In the genomic region with DNA sequence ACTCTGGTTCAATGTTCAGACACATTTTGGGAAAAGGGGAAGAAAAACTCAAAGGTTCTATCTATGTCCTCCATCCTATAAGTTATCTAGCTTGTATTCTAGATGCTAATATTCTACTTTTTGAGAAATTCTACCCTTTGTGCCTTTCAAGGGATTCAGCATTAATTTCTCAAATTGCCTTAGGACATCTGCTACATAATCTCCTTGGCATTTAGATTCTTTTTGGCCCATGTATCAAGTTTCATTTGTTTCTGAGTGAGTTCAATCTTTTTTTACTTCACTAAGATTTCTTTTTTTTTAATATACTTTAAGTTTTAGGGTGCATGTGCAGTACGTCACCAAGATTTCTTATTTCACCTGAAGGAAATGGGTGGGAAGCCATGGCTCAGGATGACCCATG, we compare ENCODE assay signal across 1 cellular context.
TF ChIP-seq lines count a peak whose summit lies in the region.

No MANE protein-coding gene starts in this region.

TF ChIP-seq in H1, 55 proteins besides CTCF, POLR2A, EP300 and RAD21:
- TF ChIP-seq SRF (IDR thresholded peaks at IDR 0.05; ENCODE audit: low read depth, low read length) = no peak
- TF ChIP-seq CHD2 (IDR thresholded peaks at IDR 0.05; ENCODE audit: low read length) = no peak
- TF ChIP-seq RFX5 (IDR thresholded peaks at IDR 0.05; ENCODE audit: borderline replicate concordance, low read depth, low read length) = no peak
- TF ChIP-seq FOSL1 (IDR thresholded peaks at IDR 0.05; ENCODE audit: insufficient read depth, low read depth, low read length) = no peak
- TF ChIP-seq CREB1 (IDR thresholded peaks at IDR 0.05) = no peak
- TF ChIP-seq HDAC2 (IDR thresholded peaks at IDR 0.05; ENCODE audit: borderline replicate concordance in 1 of 2, low read depth in 2 of 2, low read length in 2 of 2) = no peak
- TF ChIP-seq CEBPB (IDR thresholded peaks at IDR 0.05; ENCODE audit: low read depth, low read length) = no peak
- no peak for TF ChIP-seq KDM4A (IDR thresholded peaks at IDR 0.05; ENCODE audit: low read depth, low read length, severe bottlenecking)
- TF ChIP-seq, protein P1, sequence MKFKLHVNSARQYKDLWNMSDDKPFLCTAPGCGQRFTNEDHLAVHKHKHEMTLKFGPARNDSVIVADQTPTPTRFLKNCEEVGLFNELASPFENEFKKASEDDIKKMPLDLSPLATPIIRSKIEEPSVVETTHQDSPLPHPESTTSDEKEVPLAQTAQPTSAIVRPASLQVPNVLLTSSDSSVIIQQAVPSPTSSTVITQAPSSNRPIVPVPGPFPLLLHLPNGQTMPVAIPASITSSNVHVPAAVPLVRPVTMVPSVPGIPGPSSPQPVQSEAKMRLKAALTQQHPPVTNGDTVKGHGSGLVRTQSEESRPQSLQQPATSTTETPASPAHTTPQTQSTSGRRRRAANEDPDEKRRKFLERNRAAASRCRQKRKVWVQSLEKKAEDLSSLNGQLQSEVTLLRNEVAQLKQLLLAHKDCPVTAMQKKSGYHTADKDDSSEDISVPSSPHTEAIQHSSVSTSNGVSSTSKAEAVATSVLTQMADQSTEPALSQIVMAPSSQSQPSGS (IDR thresholded peaks at IDR 0.05; ENCODE audit: low read length) = no peak
- no peak for TF ChIP-seq GTF2F1 (IDR thresholded peaks at IDR 0.05; ENCODE audit: borderline replicate concordance, low read depth, low read length)
- TF ChIP-seq, protein P2, sequence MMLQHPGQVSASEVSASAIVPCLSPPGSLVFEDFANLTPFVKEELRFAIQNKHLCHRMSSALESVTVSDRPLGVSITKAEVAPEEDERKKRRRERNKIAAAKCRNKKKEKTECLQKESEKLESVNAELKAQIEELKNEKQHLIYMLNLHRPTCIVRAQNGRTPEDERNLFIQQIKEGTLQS (IDR thresholded peaks at IDR 0.05; ENCODE audit: insufficient read depth, low read depth, low read length) = no peak
- TF ChIP-seq CHD1 (IDR thresholded peaks at IDR 0.05; ENCODE audit: low read depth, low read length) = no peak
- TF ChIP-seq EGR1 (IDR thresholded peaks at IDR 0.05; ENCODE audit: borderline replicate concordance, low read depth, low read length) = no peak
- no peak for TF ChIP-seq JUN (IDR thresholded peaks at IDR 0.05; ENCODE audit: low read depth, low read length)
- TF ChIP-seq, protein P3, sequence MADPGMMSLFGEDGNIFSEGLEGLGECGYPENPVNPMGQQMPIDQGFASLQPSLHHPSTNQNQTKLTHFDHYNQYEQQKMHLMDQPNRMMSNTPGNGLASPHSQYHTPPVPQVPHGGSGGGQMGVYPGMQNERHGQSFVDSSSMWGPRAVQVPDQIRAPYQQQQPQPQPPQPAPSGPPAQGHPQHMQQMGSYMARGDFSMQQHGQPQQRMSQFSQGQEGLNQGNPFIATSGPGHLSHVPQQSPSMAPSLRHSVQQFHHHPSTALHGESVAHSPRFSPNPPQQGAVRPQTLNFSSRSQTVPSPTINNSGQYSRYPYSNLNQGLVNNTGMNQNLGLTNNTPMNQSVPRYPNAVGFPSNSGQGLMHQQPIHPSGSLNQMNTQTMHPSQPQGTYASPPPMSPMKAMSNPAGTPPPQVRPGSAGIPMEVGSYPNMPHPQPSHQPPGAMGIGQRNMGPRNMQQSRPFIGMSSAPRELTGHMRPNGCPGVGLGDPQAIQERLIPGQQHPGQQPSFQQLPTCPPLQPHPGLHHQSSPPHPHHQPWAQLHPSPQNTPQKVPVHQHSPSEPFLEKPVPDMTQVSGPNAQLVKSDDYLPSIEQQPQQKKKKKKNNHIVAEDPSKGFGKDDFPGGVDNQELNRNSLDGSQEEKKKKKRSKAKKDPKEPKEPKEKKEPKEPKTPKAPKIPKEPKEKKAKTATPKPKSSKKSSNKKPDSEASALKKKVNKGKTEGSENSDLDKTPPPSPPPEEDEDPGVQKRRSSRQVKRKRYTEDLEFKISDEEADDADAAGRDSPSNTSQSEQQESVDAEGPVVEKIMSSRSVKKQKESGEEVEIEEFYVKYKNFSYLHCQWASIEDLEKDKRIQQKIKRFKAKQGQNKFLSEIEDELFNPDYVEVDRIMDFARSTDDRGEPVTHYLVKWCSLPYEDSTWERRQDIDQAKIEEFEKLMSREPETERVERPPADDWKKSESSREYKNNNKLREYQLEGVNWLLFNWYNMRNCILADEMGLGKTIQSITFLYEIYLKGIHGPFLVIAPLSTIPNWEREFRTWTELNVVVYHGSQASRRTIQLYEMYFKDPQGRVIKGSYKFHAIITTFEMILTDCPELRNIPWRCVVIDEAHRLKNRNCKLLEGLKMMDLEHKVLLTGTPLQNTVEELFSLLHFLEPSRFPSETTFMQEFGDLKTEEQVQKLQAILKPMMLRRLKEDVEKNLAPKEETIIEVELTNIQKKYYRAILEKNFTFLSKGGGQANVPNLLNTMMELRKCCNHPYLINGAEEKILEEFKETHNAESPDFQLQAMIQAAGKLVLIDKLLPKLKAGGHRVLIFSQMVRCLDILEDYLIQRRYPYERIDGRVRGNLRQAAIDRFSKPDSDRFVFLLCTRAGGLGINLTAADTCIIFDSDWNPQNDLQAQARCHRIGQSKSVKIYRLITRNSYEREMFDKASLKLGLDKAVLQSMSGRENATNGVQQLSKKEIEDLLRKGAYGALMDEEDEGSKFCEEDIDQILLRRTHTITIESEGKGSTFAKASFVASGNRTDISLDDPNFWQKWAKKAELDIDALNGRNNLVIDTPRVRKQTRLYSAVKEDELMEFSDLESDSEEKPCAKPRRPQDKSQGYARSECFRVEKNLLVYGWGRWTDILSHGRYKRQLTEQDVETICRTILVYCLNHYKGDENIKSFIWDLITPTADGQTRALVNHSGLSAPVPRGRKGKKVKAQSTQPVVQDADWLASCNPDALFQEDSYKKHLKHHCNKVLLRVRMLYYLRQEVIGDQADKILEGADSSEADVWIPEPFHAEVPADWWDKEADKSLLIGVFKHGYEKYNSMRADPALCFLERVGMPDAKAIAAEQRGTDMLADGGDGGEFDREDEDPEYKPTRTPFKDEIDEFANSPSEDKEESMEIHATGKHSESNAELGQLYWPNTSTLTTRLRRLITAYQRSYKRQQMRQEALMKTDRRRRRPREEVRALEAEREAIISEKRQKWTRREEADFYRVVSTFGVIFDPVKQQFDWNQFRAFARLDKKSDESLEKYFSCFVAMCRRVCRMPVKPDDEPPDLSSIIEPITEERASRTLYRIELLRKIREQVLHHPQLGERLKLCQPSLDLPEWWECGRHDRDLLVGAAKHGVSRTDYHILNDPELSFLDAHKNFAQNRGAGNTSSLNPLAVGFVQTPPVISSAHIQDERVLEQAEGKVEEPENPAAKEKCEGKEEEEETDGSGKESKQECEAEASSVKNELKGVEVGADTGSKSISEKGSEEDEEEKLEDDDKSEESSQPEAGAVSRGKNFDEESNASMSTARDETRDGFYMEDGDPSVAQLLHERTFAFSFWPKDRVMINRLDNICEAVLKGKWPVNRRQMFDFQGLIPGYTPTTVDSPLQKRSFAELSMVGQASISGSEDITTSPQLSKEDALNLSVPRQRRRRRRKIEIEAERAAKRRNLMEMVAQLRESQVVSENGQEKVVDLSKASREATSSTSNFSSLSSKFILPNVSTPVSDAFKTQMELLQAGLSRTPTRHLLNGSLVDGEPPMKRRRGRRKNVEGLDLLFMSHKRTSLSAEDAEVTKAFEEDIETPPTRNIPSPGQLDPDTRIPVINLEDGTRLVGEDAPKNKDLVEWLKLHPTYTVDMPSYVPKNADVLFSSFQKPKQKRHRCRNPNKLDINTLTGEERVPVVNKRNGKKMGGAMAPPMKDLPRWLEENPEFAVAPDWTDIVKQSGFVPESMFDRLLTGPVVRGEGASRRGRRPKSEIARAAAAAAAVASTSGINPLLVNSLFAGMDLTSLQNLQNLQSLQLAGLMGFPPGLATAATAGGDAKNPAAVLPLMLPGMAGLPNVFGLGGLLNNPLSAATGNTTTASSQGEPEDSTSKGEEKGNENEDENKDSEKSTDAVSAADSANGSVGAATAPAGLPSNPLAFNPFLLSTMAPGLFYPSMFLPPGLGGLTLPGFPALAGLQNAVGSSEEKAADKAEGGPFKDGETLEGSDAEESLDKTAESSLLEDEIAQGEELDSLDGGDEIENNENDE (IDR thresholded peaks at IDR 0.05; ENCODE audit: insufficient replicate concordance, low read length) = no peak
- TF ChIP-seq, protein P4, sequence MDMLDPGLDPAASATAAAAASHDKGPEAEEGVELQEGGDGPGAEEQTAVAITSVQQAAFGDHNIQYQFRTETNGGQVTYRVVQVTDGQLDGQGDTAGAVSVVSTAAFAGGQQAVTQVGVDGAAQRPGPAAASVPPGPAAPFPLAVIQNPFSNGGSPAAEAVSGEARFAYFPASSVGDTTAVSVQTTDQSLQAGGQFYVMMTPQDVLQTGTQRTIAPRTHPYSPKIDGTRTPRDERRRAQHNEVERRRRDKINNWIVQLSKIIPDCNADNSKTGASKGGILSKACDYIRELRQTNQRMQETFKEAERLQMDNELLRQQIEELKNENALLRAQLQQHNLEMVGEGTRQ (IDR thresholded peaks at IDR 0.05; ENCODE audit: low read length) = no peak
- TF ChIP-seq SP1 (IDR thresholded peaks at IDR 0.05; ENCODE audit: low read depth, low read length) = no peak
TF ChIP-seq in H1: peak in this region for 0.
